In genomic region chr10:121436281-121436629, GRCh38 we compare ENCODE assay signal across 24 cellular contexts.
DNase-seq lines count a peak whose midpoint lies in the region; TF ChIP-seq lines count a peak whose summit lies in the region.
"Had no signal": no experiment of that assay in that cellular context is flagged by ENCODE, and none has a peak within 500 bp of the region (broad histone marks: within the 10 kb centered on the region; RNA-seq: fewer than 3 reads in every experiment).

No MANE protein-coding gene starts in this region.

- TSS peak; percentile 64 for BruUV-seq in Caco-2 (replicated peaks; lab: Mats Ljungman, UMichigan)

- H3K9me3 ChIP-seq in Caco-2 (no peaks in the 10 kb centered on the region), sigmoid colon (no peaks in the 10 kb centered on the region), Peyer's patch (no peaks in the 10 kb centered on the region)
- H3K9me3 ChIP-seq: neutrophil, right lobe of liver, tibial nerve had no signal

- TF ChIP-seq CTCF in Caco-2 (IDR thresholded peaks at IDR 0.05; ENCODE audit: insufficient read depth in 1 of 2, low read depth in 1 of 2, low read length in 1 of 2, severe bottlenecking in 1 of 2, unreplicated experiment in 1 of 2), result no peak
- TF ChIP-seq CTCF in mesothelial cell of epicardium (IDR thresholded peaks at IDR 0.05; ENCODE audit: unreplicated experiment), result no peak
- no peak for TF ChIP-seq CTCF in sigmoid colon (IDR thresholded peaks at IDR 0.05)
- no peak for TF ChIP-seq CTCF in Peyer's patch (IDR thresholded peaks at IDR 0.05)

- H3K27ac Mint-ChIP-seq in Caco-2 (ENCODE audit: unreplicated experiment) (peak overlapping the region; percentile 94), mesothelial cell of epicardium (peak overlapping the region; percentile 80)
- H3K27ac Mint-ChIP-seq: activated CD4-positive, alpha-beta memory T cell treated with anti-CD3 and anti-CD28 coated beads, Interleukin-2, amount 10 ng/mL, durations not matched to agents 7 days and 5 days; activated naive CD4-positive, alpha-beta T cell treated with anti-CD3 and anti-CD28 coated beads, Interleukin-2, amount 10 ng/mL, durations not matched to agents 7 days and 5 days had no signal

- 86 to 90% methylated on average over 5 of the region's 5 CpGs for WGBS in sigmoid colon, 2 donors

- H3K36me3 ChIP-seq in Caco-2 (ENCODE audit: control insufficient read depth, insufficient read depth, low read length) (no peaks in the 10 kb centered on the region), sigmoid colon (no peaks in the 10 kb centered on the region), Peyer's patch (no peaks in the 10 kb centered on the region)
- H3K36me3 ChIP-seq: neutrophil, right lobe of liver, tibial nerve had no signal

- TF ChIP-seq POLR2A in sigmoid colon (IDR thresholded peaks at IDR 0.05) (no peak), Peyer's patch (IDR thresholded peaks at IDR 0.05) (no peak)

- H3K4me1 Mint-ChIP-seq in Caco-2 (ENCODE audit: low read depth, unreplicated experiment) (peaks cover 38% of the 10 kb centered on the region), mesothelial cell of epicardium (peaks cover 33% of the 10 kb centered on the region)
- H3K4me1 Mint-ChIP-seq: activated CD4-positive, alpha-beta memory T cell treated with anti-CD3 and anti-CD28 coated beads, Interleukin-2, amount 10 ng/mL, durations not matched to agents 7 days and 5 days; activated naive CD4-positive, alpha-beta T cell treated with anti-CD3 and anti-CD28 coated beads, Interleukin-2, amount 10 ng/mL, durations not matched to agents 7 days and 5 days; stimulated activated naive CD8-positive, alpha-beta T cell treated with anti-CD3 and anti-CD28 coated beads, Interleukin-15, amount 100 ng/mL, for 72 hours had no signal

- TF ChIP-seq EP300 in sigmoid colon (IDR thresholded peaks at IDR 0.05), result no peak

- H3K27me3 Mint-ChIP-seq in Caco-2 (ENCODE audit: insufficient read depth, unreplicated experiment) (no peaks in the 10 kb centered on the region), mesothelial cell of epicardium (ENCODE audit: low read depth) (no peaks in the 10 kb centered on the region)
- H3K27me3 Mint-ChIP-seq: activated CD4-positive, alpha-beta memory T cell treated with anti-CD3 and anti-CD28 coated beads, Interleukin-2, amount 10 ng/mL, durations not matched to agents 7 days and 5 days; activated naive CD4-positive, alpha-beta T cell treated with anti-CD3 and anti-CD28 coated beads, Interleukin-2, amount 10 ng/mL, durations not matched to agents 7 days and 5 days; stimulated activated naive CD8-positive, alpha-beta T cell treated with anti-CD3 and anti-CD28 coated beads, Interleukin-15, amount 100 ng/mL, for 72 hours had no signal

- H3K27me3 ChIP-seq in Caco-2 (replicated peaks; ENCODE audit: control insufficient read depth, insufficient read depth, low read length) (no peaks in the 10 kb centered on the region), sigmoid colon (no peaks in the 10 kb centered on the region), Peyer's patch (no peaks in the 10 kb centered on the region)
- H3K27me3 ChIP-seq: neutrophil, right lobe of liver, tibial nerve had no signal

- POLR2A ChIA-PET in Caco-2 (lab: Charles Lee), result interaction anchor here (0.6 kb wide), 1 partner anchor 16 kb away, joined by 3 read pairs; no protein-coding TSS in a partner anchor

- CTCF ChIA-PET in Caco-2 (lab: Charles Lee), result no interaction called here

- no peaks in the 10 kb centered on the region for H3K9me3 Mint-ChIP-seq in Caco-2 (ENCODE audit: unreplicated experiment)
- no peaks in the 10 kb centered on the region for H3K9me3 Mint-ChIP-seq in mesothelial cell of epicardium
- H3K9me3 Mint-ChIP-seq: activated naive CD4-positive, alpha-beta T cell treated with anti-CD3 and anti-CD28 coated beads, Interleukin-2, amount 10 ng/mL, durations not matched to agents 7 days and 5 days had no signal

- peak overlapping the region; percentile 67 for H3K4me3 Mint-ChIP-seq in Caco-2 (ENCODE audit: unreplicated experiment)
- H3K4me3 Mint-ChIP-seq in mesothelial cell of epicardium, result no peak overlapping the region
- H3K4me3 Mint-ChIP-seq: activated CD4-positive, alpha-beta memory T cell treated with anti-CD3 and anti-CD28 coated beads, Interleukin-2, amount 10 ng/mL, durations not matched to agents 7 days and 5 days; activated naive CD4-positive, alpha-beta T cell treated with anti-CD3 and anti-CD28 coated beads, Interleukin-2, amount 10 ng/mL, durations not matched to agents 7 days and 5 days; stimulated activated naive CD8-positive, alpha-beta T cell treated with anti-CD3 and anti-CD28 coated beads, Interleukin-15, amount 100 ng/mL, for 72 hours had no signal

- intact Hi-C loops in Caco-2 (cut with micrococcal nuclease; ENCODE audit: unreplicated experiment), result loop anchor here (1.0 to 10.0 kb wide), 12 partner anchors 8 to 491 kb away; partner anchors contain the start of gene FGFR2
- intact Hi-C loops in sigmoid colon (cut with DNase I), result loop anchor here (5.0 kb wide), 1 partner anchor 161 kb away; the partner anchor contains the start of gene FGFR2

- H3K27ac ChIP-seq in cingulate gyrus (ENCODE audit: low read depth, low read length) (peak overlapping the region; percentile 88), sigmoid colon (peak overlapping the region in 3 of 4 donors; percentile 61 to 73 (median 68)), Peyer's patch (no peak overlapping the region)
- H3K27ac ChIP-seq: epithelial cell of prostate, neutrophil, right lobe of liver, tibial nerve had no signal

- DNase-seq in Caco-2 (peak in 1 of 2 experiments; percentile 52), mesothelial cell of epicardium (ENCODE audit: low spot score in 2 of 2, unreplicated experiment in 2 of 2) (no peak), sigmoid colon (no peak), DMS 273 treated with DMSO at 0.1 percent for 48 hours (lab: John Stamatoyannopoulos, UW) (no peak), SKM-1 (lab: John Stamatoyannopoulos, UW; ENCODE audit: unreplicated experiment) (no peak), Peyer's patch (no peak)
- no peak for DNase-seq in activated CD4-positive, CD25-positive, alpha-beta regulatory T cell (lab: John Stamatoyannopoulos, UW)
- DNase-seq: activated CD4-positive, alpha-beta memory T cell treated with anti-CD3 and anti-CD28 coated beads, Interleukin-2, amount 10 ng/mL, durations not matched to agents 7 days and 5 days; activated CD4-positive, alpha-beta T cell treated with anti-CD3 and anti-CD28 coated beads for 1 hour; activated CD8-positive, alpha-beta memory T cell treated with anti-CD3 and anti-CD28 coated beads, Interleukin-2, amount 50 U/mL, for 4 hours; activated naive CD4-positive, alpha-beta T cell treated with anti-CD3 and anti-CD28 coated beads, Interleukin-2, amount 10 ng/mL, durations not matched to agents 7 days and 5 days; effector CD4-positive, alpha-beta T cell; KBM-7; left cardiac atrium; NCI-H1105; NCI-H2029; NCI-H524; right lobe of liver; stimulated activated naive CD8-positive, alpha-beta T cell treated with anti-CD3 and anti-CD28 coated beads, Interleukin-15, amount 100 ng/mL, for 72 hours; T-helper 2 cell had no signal

- H3K36me3 Mint-ChIP-seq in Caco-2 (ENCODE audit: insufficient read depth, unreplicated experiment), result peaks cover 7% of the 10 kb centered on the region
- no peaks in the 10 kb centered on the region for H3K36me3 Mint-ChIP-seq in mesothelial cell of epicardium
- H3K36me3 Mint-ChIP-seq: activated naive CD4-positive, alpha-beta T cell treated with anti-CD3 and anti-CD28 coated beads, Interleukin-2, amount 10 ng/mL, durations not matched to agents 7 days and 5 days had no signal

- H3K4me3 ChIP-seq in Caco-2 (ENCODE audit: low read depth, low read length) (no peak overlapping the region), sigmoid colon (no peak overlapping the region), Peyer's patch (no peak overlapping the region)
- H3K4me3 ChIP-seq: right lobe of liver, tibial nerve had no signal

- H3K4me1 ChIP-seq in Caco-2 (peaks cover 74% of the 10 kb centered on the region), sigmoid colon (peaks cover 0 to 37% (median 29%) of the 10 kb centered on the region in 4 donors), Peyer's patch (no peaks in the 10 kb centered on the region)
- H3K4me1 ChIP-seq: right lobe of liver had no signal

Comparison
In these comparisons a context has a peak if more than half of its experiments do, and no peak if none do; other contexts are left out.
1. H3K27ac ChIP-seq: peak in cingulate gyrus (single experiment) and sigmoid colon (3 of 4); none in Peyer's patch (0 of 4).